17 cellular contexts compared by ENCODE assay signal in the genomic region with DNA sequence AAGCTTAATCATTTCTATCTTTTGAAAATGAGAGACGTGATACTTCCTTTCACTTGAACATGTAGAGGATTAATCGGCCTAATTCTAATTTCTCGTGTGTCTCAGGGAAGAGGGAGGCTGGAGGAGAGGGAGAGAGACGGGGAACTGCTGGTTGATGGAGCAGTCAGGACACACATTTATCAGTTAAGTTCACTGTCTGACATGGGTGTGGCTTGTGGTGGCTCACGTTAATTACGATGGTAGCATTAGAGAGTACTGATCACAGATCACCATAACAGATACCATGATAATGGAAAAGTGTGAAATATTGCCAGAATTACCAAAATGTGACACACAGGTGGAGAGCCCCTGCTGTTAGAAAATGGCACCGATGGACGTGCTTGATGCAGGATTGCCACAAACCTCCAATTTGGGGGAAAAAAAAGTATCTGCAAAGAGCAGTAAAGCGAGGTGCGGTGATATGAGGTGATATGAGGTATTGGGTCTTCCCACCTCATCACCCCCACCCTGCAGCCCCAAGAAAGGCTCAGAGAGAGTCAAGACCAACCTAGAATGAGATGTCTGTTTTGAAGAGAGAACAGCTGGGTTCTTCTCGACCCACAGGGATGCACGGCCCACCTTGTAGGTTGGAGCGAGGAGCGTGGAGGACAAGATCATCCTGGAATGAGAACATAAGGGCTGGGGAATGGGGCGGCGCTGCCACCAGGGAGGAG.
"Had no signal": no experiment of that assay in that cellular context is flagged by ENCODE, and none has a peak within 500 bp of the region (broad histone marks: within the 10 kb centered on the region; RNA-seq: fewer than 3 reads in every experiment).

No MANE protein-coding gene starts in this region.

- H3K27ac ChIP-seq: pancreas, skin epidermis, stomach, testis, upper lobe of left lung had no signal

- H3K27me3 ChIP-seq: pancreas, stomach, testis, upper lobe of left lung had no signal

- DNase-seq: activated CD4-positive, alpha-beta T cell treated with anti-CD3 and anti-CD28 coated beads for 1 hour; activated CD4-positive, alpha-beta T cell treated with anti-CD3 and anti-CD28 coated beads, Interleukin-2, amount 50 U/mL, for 48 hours; activated CD8-positive, alpha-beta memory T cell treated with anti-CD3 and anti-CD28 coated beads, Interleukin-2, amount 50 U/mL, for 4 hours; activated naive CD4-positive, alpha-beta T cell treated with anti-CD3 and anti-CD28 coated beads for 36 hours; activated naive CD8-positive, alpha-beta T cell treated with anti-CD3 and anti-CD28 coated beads, Interleukin-2, amount 50 U/mL, for 24 hours; dermis blood vessel endothelial cell; pancreas; retina; SK-N-SH; stimulated activated CD4-positive, alpha-beta T cell treated with anti-CD3 and anti-CD28 coated beads, Interleukin-15, amount 100 ng/mL, for 24 hours; stimulated activated CD4-positive, alpha-beta T cell treated with anti-CD3 and anti-CD28 coated beads, Interleukin-4, amount 100 ng/mL, for 1 hour; stomach; testis; upper lobe of left lung had no signal

- H3K4me3 ChIP-seq: pancreas, skin epidermis, stomach, testis, upper lobe of left lung had no signal

- H3K36me3 ChIP-seq: pancreas, upper lobe of left lung had no signal

- H3K9me3 ChIP-seq: pancreas, SK-N-SH, testis had no signal

- H3K27me3 Mint-ChIP-seq: activated naive CD8-positive, alpha-beta T cell treated with anti-CD3 and anti-CD28 coated beads, Interleukin-2, amount 50 U/mL, for 24 hours; T-cell had no signal

- H3K4me3 Mint-ChIP-seq: activated naive CD4-positive, alpha-beta T cell treated with anti-CD3 and anti-CD28 coated beads for 36 hours; activated naive CD8-positive, alpha-beta T cell treated with anti-CD3 and anti-CD28 coated beads, Interleukin-2, amount 50 U/mL, for 24 hours; mesothelial cell of epicardium; T-cell had no signal

- H3K27ac Mint-ChIP-seq: activated naive CD4-positive, alpha-beta T cell treated with anti-CD3 and anti-CD28 coated beads for 36 hours; activated naive CD8-positive, alpha-beta T cell treated with anti-CD3 and anti-CD28 coated beads, Interleukin-2, amount 50 U/mL, for 24 hours; mesothelial cell of epicardium had no signal

- H3K4me1 ChIP-seq: stomach, testis, upper lobe of left lung had no signal

- H3K4me1 Mint-ChIP-seq: mesothelial cell of epicardium had no signal

- ATAC-seq: activated naive CD8-positive, alpha-beta T cell treated with anti-CD3 and anti-CD28 coated beads, Interleukin-2, amount 50 U/mL, for 24 hours; pancreas; T-cell had no signal
